ENCODE assay signal across 2 cellular contexts in the genomic region with DNA sequence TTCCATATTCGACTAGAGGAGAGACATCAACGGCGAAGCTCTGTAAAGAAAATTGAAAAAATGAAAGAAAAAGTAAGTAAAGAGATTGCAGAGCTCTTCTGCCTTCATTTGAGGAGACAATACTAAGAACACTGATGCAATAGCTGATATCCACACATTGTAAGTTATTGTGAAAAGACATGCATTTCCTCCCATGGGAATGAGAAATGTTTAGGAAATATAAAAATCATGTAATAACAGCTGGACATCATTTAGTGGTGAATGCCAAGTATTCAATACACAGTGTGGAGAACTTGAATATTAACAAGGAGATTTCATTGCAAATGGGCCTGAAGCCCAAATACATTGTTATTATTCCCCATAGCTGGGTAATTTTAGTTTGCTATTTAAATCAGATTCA.
TF ChIP-seq lines count a peak whose summit lies in the region.

No MANE protein-coding gene starts in this region.

TF ChIP-seq in IMR-90, 13 proteins besides CTCF, POLR2A, EP300 and RAD21 (continued from another document):
- TF ChIP-seq, protein P1, sequence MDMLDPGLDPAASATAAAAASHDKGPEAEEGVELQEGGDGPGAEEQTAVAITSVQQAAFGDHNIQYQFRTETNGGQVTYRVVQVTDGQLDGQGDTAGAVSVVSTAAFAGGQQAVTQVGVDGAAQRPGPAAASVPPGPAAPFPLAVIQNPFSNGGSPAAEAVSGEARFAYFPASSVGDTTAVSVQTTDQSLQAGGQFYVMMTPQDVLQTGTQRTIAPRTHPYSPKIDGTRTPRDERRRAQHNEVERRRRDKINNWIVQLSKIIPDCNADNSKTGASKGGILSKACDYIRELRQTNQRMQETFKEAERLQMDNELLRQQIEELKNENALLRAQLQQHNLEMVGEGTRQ (IDR thresholded peaks at IDR 0.05; ENCODE audit: low read depth, low read length) = no peak
- peak; percentile 23; the same call in 1 of the 2 replicates for TF ChIP-seq CEBPB (IDR thresholded peaks at IDR 0.05; ENCODE audit: low read depth, low read length)

TF ChIP-seq in HEK293T, 16 proteins besides CTCF, POLR2A, EP300 and RAD21 (continued from another document):
- no peak for TF ChIP-seq NFRKB (IDR thresholded peaks at IDR 0.05)
- no peak for TF ChIP-seq SUZ12 (IDR thresholded peaks at IDR 0.05)
- no peak for TF ChIP-seq LEF1 (IDR thresholded peaks at IDR 0.05; ENCODE audit: borderline replicate concordance)
- no peak for TF ChIP-seq FOXK2 (IDR thresholded peaks at IDR 0.05)
- no peak for TF ChIP-seq FOXM1 (IDR thresholded peaks at IDR 0.05; ENCODE audit: borderline replicate concordance)
- TF ChIP-seq, protein P2, sequence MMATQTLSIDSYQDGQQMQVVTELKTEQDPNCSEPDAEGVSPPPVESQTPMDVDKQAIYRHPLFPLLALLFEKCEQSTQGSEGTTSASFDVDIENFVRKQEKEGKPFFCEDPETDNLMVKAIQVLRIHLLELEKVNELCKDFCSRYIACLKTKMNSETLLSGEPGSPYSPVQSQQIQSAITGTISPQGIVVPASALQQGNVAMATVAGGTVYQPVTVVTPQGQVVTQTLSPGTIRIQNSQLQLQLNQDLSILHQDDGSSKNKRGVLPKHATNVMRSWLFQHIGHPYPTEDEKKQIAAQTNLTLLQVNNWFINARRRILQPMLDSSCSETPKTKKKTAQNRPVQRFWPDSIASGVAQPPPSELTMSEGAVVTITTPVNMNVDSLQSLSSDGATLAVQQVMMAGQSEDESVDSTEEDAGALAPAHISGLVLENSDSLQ (IDR thresholded peaks at IDR 0.05) = no peak
- TF ChIP-seq CTBP1 (IDR thresholded peaks at IDR 0.05; ENCODE audit: borderline replicate concordance) = no peak
- TF ChIP-seq SP1 (IDR thresholded peaks at IDR 0.05) = no peak
- TF ChIP-seq BHLHE40 (IDR thresholded peaks at IDR 0.05; ENCODE audit: borderline replicate concordance) = no peak
- TF ChIP-seq ZNF384 (IDR thresholded peaks at IDR 0.05) = no peak
- no peak for TF ChIP-seq L3MBTL2 (conservative IDR thresholded peaks at IDR 0.05)
- no peak for TF ChIP-seq ELF4 (IDR thresholded peaks at IDR 0.05)
- TF ChIP-seq TARDBP (IDR thresholded peaks at IDR 0.05) = no peak
- no peak for TF ChIP-seq FOXA1 (IDR thresholded peaks at IDR 0.05)
